Comparison of ENCODE assay signal across 13 cellular contexts in genomic region chr17:17053446-17054379, GRCh38. TPM values are rescaled to one million over a fixed set of nuclear protein-coding genes. Genes with fewer than 3 reads are reported as not detected.
DNase-seq lines count a peak whose midpoint lies in the region; ATAC-seq and TF ChIP-seq lines count a peak whose summit lies in the region.
"Had no signal": no experiment of that assay in that cellular context is flagged by ENCODE, and none has a peak within 500 bp of the region (broad histone marks: within the 10 kb centered on the region; RNA-seq: fewer than 3 reads in every experiment).

No MANE protein-coding gene starts in this region.

- H3K36me3 Mint-ChIP-seq in activated CD4-positive, alpha-beta T cell treated with anti-CD3 and anti-CD28 coated beads for 36 hours (ENCODE audit: low read depth) = no peaks in the 10 kb centered on the region

- no peak overlapping the region for H3K27ac Mint-ChIP-seq in activated CD4-positive, alpha-beta T cell treated with anti-CD3 and anti-CD28 coated beads for 36 hours

- intact Hi-C loops in activated CD4-positive, alpha-beta T cell treated with anti-CD3 and anti-CD28 coated beads for 36 hours (cut with DNase I, micrococcal nuclease) = no loop called here
- intact Hi-C loops in IMR-90 (cut with micrococcal nuclease) = no loop called here

- H4K91ac ChIP-seq in IMR-90 (ENCODE audit: insufficient read depth, low read depth, low read length) = no peak overlapping the region; the same call in 1 of the 2 replicates

- no peaks in the 10 kb centered on the region for H3K9me3 Mint-ChIP-seq in activated CD4-positive, alpha-beta T cell treated with anti-CD3 and anti-CD28 coated beads for 36 hours (ENCODE audit: low read depth)

- peaks cover 19 to 93% of the 10 kb centered on the region in 2 experiments for H3K79me1 ChIP-seq in IMR-90 (ENCODE audit: low read depth in 1 of 2, low read length in 2 of 2)

- peaks cover 43% of the 10 kb centered on the region for H3K4me1 Mint-ChIP-seq in activated CD4-positive, alpha-beta T cell treated with anti-CD3 and anti-CD28 coated beads for 36 hours

- H3K4me1 ChIP-seq in IMR-90 (ENCODE audit: control insufficient read depth, insufficient read depth, low read length) (peaks cover 19% of the 10 kb centered on the region), esophagus (ENCODE audit: control insufficient read depth in 2 of 2, insufficient read depth in 2 of 2, low read length in 1 of 2) (peaks cover 37 to 46% of the 10 kb centered on the region in 2 donors), skeletal muscle tissue (ENCODE audit: control insufficient read depth in 3 of 3, insufficient read depth in 3 of 3, low read length in 3 of 3) (peaks cover 89 to 91% (median 91%) of the 10 kb centered on the region in 3 donors)

- peaks cover 96% of the 10 kb centered on the region for H4K20me1 ChIP-seq in IMR-90 (ENCODE audit: insufficient read depth, low read length)

- no peak for TF ChIP-seq CTCF in IMR-90 (conservative IDR thresholded peaks at IDR 0.05; ENCODE audit: low read depth, low read length)

- in situ Hi-C loops in IMR-90 (cut with MboI; ENCODE audit: low sequenced_read_pairs) = no loop called here

- H2AFZ ChIP-seq in IMR-90 (replicated peaks; ENCODE audit: low read length, poor library complexity) = no peak overlapping the region

- peak; percentile 68 for ATAC-seq in activated CD4-positive, alpha-beta T cell treated with anti-CD3 and anti-CD28 coated beads for 36 hours
- ATAC-seq in IMR-90 (ENCODE audit: low read depth) = no peak

- H2AK5ac ChIP-seq in IMR-90 (ENCODE audit: low read depth, low read length) = no peak overlapping the region

- H3K36me3 ChIP-seq in IMR-90 (ENCODE audit: control insufficient read depth, insufficient read depth, low read length) (peaks cover 8% of the 10 kb centered on the region), esophagus (ENCODE audit: control insufficient read depth in 2 of 2, insufficient read depth in 2 of 2, low read length in 1 of 2) (peaks cover 0 to 6% of the 10 kb centered on the region in 2 donors), skeletal muscle tissue (ENCODE audit: control insufficient read depth in 3 of 3, insufficient read depth in 3 of 3, low read length in 3 of 3) (peaks cover 0 to 11% (median 5%) of the 10 kb centered on the region in 3 donors)

- peak overlapping the region; percentile 45; the same call in 1 of the 2 replicates for H3K23ac ChIP-seq in IMR-90 (ENCODE audit: low read depth, low read length)

- no peak overlapping the region for H3K4ac ChIP-seq in IMR-90 (ENCODE audit: low read depth, low read length)

- peaks cover 56% of the 10 kb centered on the region for H3K9me1 ChIP-seq in IMR-90 (ENCODE audit: insufficient read depth, low read length)

- no peak overlapping the region for H4K5ac ChIP-seq in IMR-90 (ENCODE audit: low read depth, low read length)

- BruUV-seq in IMR-90 (replicated peaks; lab: Mats Ljungman, UMichigan) = no TSS peak

- no peak overlapping the region for H2AK9ac ChIP-seq in IMR-90 (replicated peaks; ENCODE audit: low read depth, low read length, poor library complexity)

- no peak for TF ChIP-seq POLR2A in IMR-90 (IDR thresholded peaks at IDR 0.05; ENCODE audit: low read depth, low read length)

- H3K4me3 ChIP-seq in IMR-90 (ENCODE audit: insufficient read depth, low read depth, low read length) (no peak overlapping the region), esophagus (ENCODE audit: low read depth in 1 of 2, low read length in 2 of 2) (no peak overlapping the region), skeletal muscle tissue (ENCODE audit: low read length in 3 of 3) (no peak overlapping the region)
- H3K4me3 ChIP-seq: ascending aorta, thoracic aorta had no signal

- no peak overlapping the region for H3K56ac ChIP-seq in IMR-90 (ENCODE audit: extremely low read depth, insufficient read depth, low read length)

- H2BK5ac ChIP-seq in IMR-90 (ENCODE audit: low read depth, low read length, poor library complexity, severe bottlenecking) = no peak overlapping the region

- H3K4me2 ChIP-seq in IMR-90 (ENCODE audit: low read depth, low read length) = no peak overlapping the region

- H3K9me3 ChIP-seq in IMR-90 (ENCODE audit: control insufficient read depth, insufficient read depth, low read length) (no peaks in the 10 kb centered on the region), esophagus (ENCODE audit: control insufficient read depth in 2 of 2, insufficient read depth in 1 of 2, low read depth in 1 of 2, low read length in 1 of 2) (no peaks in the 10 kb centered on the region), skeletal muscle tissue (ENCODE audit: control insufficient read depth in 3 of 3, low read length in 3 of 3) (no peaks in the 10 kb centered on the region)
- H3K9me3 ChIP-seq: ascending aorta, thoracic aorta had no signal

- H3K9ac ChIP-seq in IMR-90 (ENCODE audit: low read depth, low read length) (no peak overlapping the region), skeletal muscle tissue (ENCODE audit: low read depth in 1 of 3, low read length in 3 of 3) (peak overlapping the region in 2 of 3 donors; percentile 57 to 79)

- H2BK20ac ChIP-seq in IMR-90 (ENCODE audit: low read depth, low read length) = no peak overlapping the region

- CTCF ChIA-PET in activated CD4-positive, alpha-beta T cell treated with anti-CD3 and anti-CD28 coated beads for 36 hours (lab: Charles Lee) = interaction anchor here (0.6 to 1.2 kb wide), 2 partner anchors 10 to 57 kb away, joined by 3 to 4 read pairs; no protein-coding TSS in a partner anchor
- CTCF ChIA-PET in IMR-90 (lab: Yijun Ruan, JAX) = no interaction called here

- 0 out of 2 replicates have a peak overlapping the region, but pooled peaks have one; percentile 23 for H3K14ac ChIP-seq in IMR-90 (replicated peaks; ENCODE audit: low read depth, low read length)

- 78% methylated on average over 5 of the region's 8 CpGs; no CpG with 5 or more reads in 1 of the 2 experiments for WGBS in IMR-90 (ENCODE audit: extremely low coverage in 2 of 2, insufficient read length in 1 of 2), 2 experiments
- 84 to 85% methylated on average over 8 of the region's 8 CpGs for WGBS in esophagus, 2 donors

- H2BK15ac ChIP-seq in IMR-90 (ENCODE audit: low read depth, low read length) = no peak overlapping the region

- no peak for TF ChIP-seq RAD21 in IMR-90 (IDR thresholded peaks at IDR 0.05; ENCODE audit: low read length)

- no peak overlapping the region for H4K8ac ChIP-seq in IMR-90 (ENCODE audit: low read depth in 2 of 2, low read length in 2 of 2)

- no peak for DNase-seq in activated CD4-positive, alpha-beta T cell treated with anti-CD3 and anti-CD28 coated beads for 36 hours
- no peak for DNase-seq in activated CD4-positive, alpha-beta T cell treated with anti-CD3 and anti-CD28 coated beads, Interleukin-2, amount 50 U/mL, for 1 hour
- DNase-seq in IMR-90 = no peak
- DNase-seq in hepatic stellate cell (ENCODE audit: low spot score) = no peak
- no peak for DNase-seq in stimulated activated CD4-positive, alpha-beta T cell treated with anti-CD3 and anti-CD28 coated beads, Interleukin-2, amount 100 ng/mL, for 48 hours
- no peak for DNase-seq in effector CD4-positive, alpha-beta T cell
- DNase-seq: NCI-H1092 treated with DMSO at 0.1 percent for 48 hours, NCI-H446 treated with DMSO at 0.1 percent for 48 hours, retina had no signal

- dilution Hi-C loops in IMR-90 (cut with HindIII; ENCODE audit: low sequenced_read_pairs, unreplicated experiment) = no loop called here

- no peaks in the 10 kb centered on the region for H3K27me3 Mint-ChIP-seq in activated CD4-positive, alpha-beta T cell treated with anti-CD3 and anti-CD28 coated beads for 36 hours

- H3K27me3 ChIP-seq in IMR-90 (ENCODE audit: control insufficient read depth, insufficient read depth, low read length) = no peaks in the 10 kb centered on the region
- H3K27me3 ChIP-seq in esophagus (ENCODE audit: control insufficient read depth in 1 of 2, insufficient read depth in 2 of 2, low read length in 2 of 2) = no peaks in the 10 kb centered on the region
- no peaks in the 10 kb centered on the region for H3K27me3 ChIP-seq in skeletal muscle tissue (ENCODE audit: control insufficient read depth in 3 of 3, insufficient read depth in 3 of 3, low read length in 3 of 3)
- H3K27me3 ChIP-seq: ascending aorta had no signal

- H3K4me3 Mint-ChIP-seq in activated CD4-positive, alpha-beta T cell treated with anti-CD3 and anti-CD28 coated beads for 36 hours = no peak overlapping the region

- no peak overlapping the region for H2BK120ac ChIP-seq in IMR-90 (ENCODE audit: low read depth, low read length)

- no peak overlapping the region for H3K18ac ChIP-seq in IMR-90 (ENCODE audit: low read depth, low read length)

- POLR2A ChIA-PET in activated CD4-positive, alpha-beta T cell treated with anti-CD3 and anti-CD28 coated beads for 36 hours (lab: Charles Lee) = interaction anchor here (0.5 kb wide), 1 partner anchor 636 kb away, joined by 3 read pairs; no protein-coding TSS in a partner anchor
- POLR2A ChIA-PET in IMR-90 (lab: Charles Lee; ENCODE audit: unreplicated experiment) = no interaction called here

- H3K27ac ChIP-seq in IMR-90 (ENCODE audit: insufficient read depth, low read length) (no peak overlapping the region), esophagus (ENCODE audit: low read depth in 2 of 2, low read length in 1 of 2) (peak overlapping the region; percentile 82 to 89), skeletal muscle tissue (ENCODE audit: low read depth, low read length) (peak overlapping the region; percentile 93)

TF ChIP-seq in IMR-90, 13 proteins besides CTCF, POLR2A, EP300 and RAD21 (continues in another document):
- TF ChIP-seq CEBPB (IDR thresholded peaks at IDR 0.05; ENCODE audit: low read depth, low read length) (no peak), CHD1 (IDR thresholded peaks at IDR 0.05; ENCODE audit: low read depth, low read length) (no peak), FOS (IDR thresholded peaks at IDR 0.05; ENCODE audit: low read depth, low read length) (no peak), USF2 (IDR thresholded peaks at IDR 0.05; ENCODE audit: low read depth, low read length) (no peak), MAZ (IDR thresholded peaks at IDR 0.05; ENCODE audit: borderline replicate concordance, low read depth, low read length) (no peak), SMC3 (IDR thresholded peaks at IDR 0.05; ENCODE audit: low read depth, low read length) (no peak), RCOR1 (IDR thresholded peaks at IDR 0.05; ENCODE audit: insufficient replicate concordance, low read length) (no peak)

RNA-seq across cellular contexts. Expression of gene MPRIP, which starts 11.5 kb away (rescaled TPM):
- total RNA-seq in activated CD4-positive, alpha-beta T cell treated with anti-CD3 and anti-CD28 coated beads for 36 hours = 100 to 1,000 TPM; 131 to 179 TPM
- total RNA-seq in IMR-90 (2012; rRNA removed) (111 and 113 TPM in 2 replicates), skeletal muscle tissue (79.3 TPM)
- polyA plus RNA-seq in IMR-90 (2012; rRNA removed) (147 and 149 TPM in 2 replicates), esophagus (100 to 1,000 TPM; 122 to 226 TPM)
- 125 and 140 TPM in 2 replicates for polyA plus RNA-seq in IMR-90 (2012; cell fraction: cytosol; rRNA removed)
- 139 TPM in 2 replicates for polyA plus RNA-seq in IMR-90 (2012; cell fraction: nucleus; rRNA removed; ENCODE audit: low replicate concordance)
